In the genomic region with DNA sequence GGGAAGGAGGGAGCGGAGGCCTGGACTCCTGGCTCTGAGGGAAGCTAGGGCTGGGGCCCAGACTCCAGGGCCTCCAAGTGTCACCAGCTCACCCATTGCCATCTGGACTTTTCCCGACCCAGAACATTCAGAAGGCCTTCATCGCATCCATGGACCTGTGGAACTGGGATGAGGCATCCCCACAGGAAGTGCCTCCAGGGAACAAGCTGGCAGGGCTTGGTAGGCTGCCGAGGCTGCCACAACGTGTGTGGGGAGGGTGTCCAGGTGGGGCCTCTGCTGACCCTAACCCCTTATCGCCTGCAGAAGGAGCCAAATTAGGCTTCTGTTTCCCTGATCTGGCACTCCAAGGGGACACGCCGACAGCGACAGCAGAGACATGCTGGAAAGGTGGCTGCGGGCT, we compare ENCODE assay signal across 1 cellular context.
TF ChIP-seq lines count a peak whose summit lies in the region.

No MANE protein-coding gene starts in this region.

TF ChIP-seq in IMR-90, 13 proteins besides CTCF, POLR2A, EP300 and RAD21:
- TF ChIP-seq RFX5 (IDR thresholded peaks at IDR 0.05; ENCODE audit: low read depth, low read length) (no peak), BHLHE40 (IDR thresholded peaks at IDR 0.05; ENCODE audit: low read depth, low read length) (no peak), NFE2L2 (IDR thresholded peaks at IDR 0.05; ENCODE audit: low read depth, low read length) (no peak)
- TF ChIP-seq, protein P1, sequence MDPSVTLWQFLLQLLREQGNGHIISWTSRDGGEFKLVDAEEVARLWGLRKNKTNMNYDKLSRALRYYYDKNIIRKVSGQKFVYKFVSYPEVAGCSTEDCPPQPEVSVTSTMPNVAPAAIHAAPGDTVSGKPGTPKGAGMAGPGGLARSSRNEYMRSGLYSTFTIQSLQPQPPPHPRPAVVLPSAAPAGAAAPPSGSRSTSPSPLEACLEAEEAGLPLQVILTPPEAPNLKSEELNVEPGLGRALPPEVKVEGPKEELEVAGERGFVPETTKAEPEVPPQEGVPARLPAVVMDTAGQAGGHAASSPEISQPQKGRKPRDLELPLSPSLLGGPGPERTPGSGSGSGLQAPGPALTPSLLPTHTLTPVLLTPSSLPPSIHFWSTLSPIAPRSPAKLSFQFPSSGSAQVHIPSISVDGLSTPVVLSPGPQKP (IDR thresholded peaks at IDR 0.05; ENCODE audit: borderline replicate concordance, low read depth, low read length): no peak
